1 cellular context compared by ENCODE assay signal in genomic region chr16:19067349-19068236, GRCh38.
TF ChIP-seq lines count a peak whose summit lies in the region.

TSS of gene COQ7 (plus strand) at chr16:19067614. CDS start at chr16:19067665, 51 bp downstream.

TF ChIP-seq in HepG2, 621 proteins besides CTCF, POLR2A, EP300 and RAD21 (continued from another document and continues in another):
- TF ChIP-seq, protein P1, sequence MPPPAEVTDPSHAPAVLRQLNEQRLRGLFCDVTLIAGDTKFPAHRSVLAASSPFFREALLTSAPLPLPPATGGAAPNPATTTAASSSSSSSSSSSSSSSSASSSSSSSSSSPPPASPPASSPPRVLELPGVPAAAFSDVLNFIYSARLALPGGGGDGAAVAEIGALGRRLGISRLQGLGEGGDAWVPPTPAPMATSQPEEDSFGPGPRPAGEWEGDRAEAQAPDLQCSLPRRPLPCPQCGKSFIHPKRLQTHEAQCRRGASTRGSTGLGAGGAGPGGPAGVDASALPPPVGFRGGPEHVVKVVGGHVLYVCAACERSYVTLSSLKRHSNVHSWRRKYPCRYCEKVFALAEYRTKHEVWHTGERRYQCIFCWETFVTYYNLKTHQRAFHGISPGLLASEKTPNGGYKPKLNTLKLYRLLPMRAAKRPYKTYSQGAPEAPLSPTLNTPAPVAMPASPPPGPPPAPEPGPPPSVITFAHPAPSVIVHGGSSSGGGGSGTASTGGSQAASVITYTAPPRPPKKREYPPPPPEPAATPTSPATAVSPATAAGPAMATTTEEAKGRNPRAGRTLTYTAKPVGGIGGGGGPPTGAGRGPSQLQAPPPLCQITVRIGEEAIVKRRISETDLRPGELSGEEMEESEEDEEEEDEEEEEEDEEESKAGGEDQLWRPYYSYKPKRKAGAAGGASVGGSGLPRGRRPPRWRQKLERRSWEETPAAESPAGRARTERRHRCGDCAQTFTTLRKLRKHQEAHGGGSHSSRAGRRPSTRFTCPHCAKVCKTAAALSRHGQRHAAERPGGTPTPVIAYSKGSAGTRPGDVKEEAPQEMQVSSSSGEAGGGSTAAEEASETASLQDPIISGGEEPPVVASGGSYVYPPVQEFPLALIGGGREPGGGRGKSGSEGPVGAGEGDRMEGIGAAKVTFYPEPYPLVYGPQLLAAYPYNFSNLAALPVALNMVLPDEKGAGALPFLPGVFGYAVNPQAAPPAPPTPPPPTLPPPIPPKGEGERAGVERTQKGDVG (CRISPR knock-in tag; IDR thresholded peaks at IDR 0.05; ENCODE audit: borderline replicate concordance), result peak; percentile 29; the same call in 1 of the 2 replicates
- TF ChIP-seq YY1 (IDR thresholded peaks at IDR 0.05; ENCODE audit: insufficient read depth, insufficient replicate concordance, low read depth, low read length) (peak; percentile 42), ZNF616 (CRISPR knock-in tag; IDR thresholded peaks at IDR 0.05; ENCODE audit: low read depth) (no peak), POLR2AphosphoS2 (IDR thresholded peaks at IDR 0.05; ENCODE audit: low read depth, low read length) (peak; percentile 95; the same call in 1 of the 2 replicates), ZNF205 (CRISPR knock-in tag; IDR thresholded peaks at IDR 0.05) (no peak; the same call in 1 of the 2 replicates), ZNF224 (CRISPR knock-in tag; IDR thresholded peaks at IDR 0.05) (peak; percentile 86), SMAD9 (CRISPR knock-in tag; IDR thresholded peaks at IDR 0.05) (no peak), KDM3A (CRISPR knock-in tag; IDR thresholded peaks at IDR 0.05; ENCODE audit: low read depth) (no peak; the same call in 1 of the 2 replicates), CEBPG (CRISPR knock-in tag; IDR thresholded peaks at IDR 0.05) (peak; percentile 97), GFI1 (CRISPR knock-in tag; IDR thresholded peaks at IDR 0.05; ENCODE audit: borderline replicate concordance) (peak; percentile 64; the same call in 1 of the 2 replicates), ZSCAN21 (CRISPR knock-in tag; IDR thresholded peaks at IDR 0.05; ENCODE audit: borderline replicate concordance) (peak; percentile 33; the same call in 1 of the 2 replicates), TCF12 (IDR thresholded peaks at IDR 0.05) (no peak), TCF12 (CRISPR knock-in tag; IDR thresholded peaks at IDR 0.05) (0 out of 2 replicates have a peak, but pooled peaks have one; percentile 14), PLRG1 (conservative IDR thresholded peaks at IDR 0.05) (no peak), ZNF674 (CRISPR knock-in tag; IDR thresholded peaks at IDR 0.05; ENCODE audit: low read depth) (no peak), TAF1 (CRISPR knock-in tag; IDR thresholded peaks at IDR 0.05) (peak; percentile 57), SATB2 (CRISPR knock-in tag; IDR thresholded peaks at IDR 0.05) (peak; percentile 63; the same call in 1 of the 2 replicates), ZNF274 (CRISPR knock-in tag; IDR thresholded peaks at IDR 0.05) (peak; percentile 67; the same call in 1 of the 2 replicates), ZSCAN25 (CRISPR knock-in tag; IDR thresholded peaks at IDR 0.05) (no peak; the same call in 1 of the 2 replicates), ZNF619 (CRISPR knock-in tag; IDR thresholded peaks at IDR 0.05) (no peak), CHCHD3 (CRISPR knock-in tag; IDR thresholded peaks at IDR 0.05) (peak; percentile 87; the same call in 1 of the 2 replicates), ZNF552 (CRISPR knock-in tag; IDR thresholded peaks at IDR 0.05; ENCODE audit: borderline replicate concordance) (0 out of 2 replicates have a peak, but pooled peaks have one; percentile 57), PITX1 (CRISPR knock-in tag; IDR thresholded peaks at IDR 0.05) (peak; percentile 56; the same call in 1 of the 2 replicates), ZNF775 (CRISPR knock-in tag; IDR thresholded peaks at IDR 0.05; ENCODE audit: borderline replicate concordance) (no peak), ZKSCAN1 (IDR thresholded peaks at IDR 0.05; ENCODE audit: low read length) (0 out of 2 replicates have a peak, but pooled peaks have one; percentile 47), FOSL1 (CRISPR knock-in tag; IDR thresholded peaks at IDR 0.05; ENCODE audit: borderline replicate concordance) (no peak; the same call in 1 of the 2 replicates), PPARG (CRISPR knock-in tag; conservative IDR thresholded peaks at IDR 0.05) (peak; percentile 70), ZNF749 (CRISPR knock-in tag; IDR thresholded peaks at IDR 0.05; ENCODE audit: borderline replicate concordance) (peak; percentile 67; the same call in 1 of the 2 replicates), REPIN1 (CRISPR knock-in tag; IDR thresholded peaks at IDR 0.05; ENCODE audit: borderline replicate concordance, low read depth) (peak; percentile 92; the same call in 1 of the 2 replicates), PBX2 (CRISPR knock-in tag; IDR thresholded peaks at IDR 0.05) (peak; percentile 99), HNF4A (CRISPR knock-in tag; IDR thresholded peaks at IDR 0.05) (peak; percentile 55), HMG20A (CRISPR knock-in tag; IDR thresholded peaks at IDR 0.05; ENCODE audit: borderline replicate concordance) (no peak), FOXK2 (IDR thresholded peaks at IDR 0.05) (0 out of 2 replicates have a peak, but pooled peaks have one; percentile 40), HNF4G (IDR thresholded peaks at IDR 0.05; ENCODE audit: borderline replicate concordance, low read depth, low read length) (no peak), HNF4G (CRISPR knock-in tag; IDR thresholded peaks at IDR 0.05; ENCODE audit: borderline replicate concordance, low read depth) (peak; percentile 38; the same call in 1 of the 2 replicates), ZNF839 (CRISPR knock-in tag; IDR thresholded peaks at IDR 0.05; ENCODE audit: borderline replicate concordance) (peak; percentile 89), SRSF4 (IDR thresholded peaks at IDR 0.05; ENCODE audit: low read depth, low read length, poor library complexity, severe bottlenecking) (no peak), ZNF513 (CRISPR knock-in tag; conservative IDR thresholded peaks at IDR 0.05) (0 out of 2 replicates have a peak, but pooled peaks have one; percentile 74), AGO2 (optimal IDR thresholded peaks at IDR 0.05; ENCODE audit: low read depth, low read length) (peak; percentile 97), MTF2 (CRISPR knock-in tag; IDR thresholded peaks at IDR 0.05; ENCODE audit: borderline replicate concordance) (peak; percentile 89; the same call in 1 of the 2 replicates), NCOA2 (CRISPR knock-in tag; IDR thresholded peaks at IDR 0.05) (peak; percentile 31), ZNF20 (CRISPR knock-in tag; IDR thresholded peaks at IDR 0.05) (no peak), ZNF772 (CRISPR knock-in tag; IDR thresholded peaks at IDR 0.05) (peak; percentile 98; the same call in 1 of the 2 replicates), ZNF878 (CRISPR knock-in tag; IDR thresholded peaks at IDR 0.05) (peak; percentile 44; the same call in 1 of the 2 replicates), MTERF4 (CRISPR knock-in tag; IDR thresholded peaks at IDR 0.05) (peak; percentile 77; the same call in 1 of the 2 replicates)
- TF ChIP-seq, protein P2, sequence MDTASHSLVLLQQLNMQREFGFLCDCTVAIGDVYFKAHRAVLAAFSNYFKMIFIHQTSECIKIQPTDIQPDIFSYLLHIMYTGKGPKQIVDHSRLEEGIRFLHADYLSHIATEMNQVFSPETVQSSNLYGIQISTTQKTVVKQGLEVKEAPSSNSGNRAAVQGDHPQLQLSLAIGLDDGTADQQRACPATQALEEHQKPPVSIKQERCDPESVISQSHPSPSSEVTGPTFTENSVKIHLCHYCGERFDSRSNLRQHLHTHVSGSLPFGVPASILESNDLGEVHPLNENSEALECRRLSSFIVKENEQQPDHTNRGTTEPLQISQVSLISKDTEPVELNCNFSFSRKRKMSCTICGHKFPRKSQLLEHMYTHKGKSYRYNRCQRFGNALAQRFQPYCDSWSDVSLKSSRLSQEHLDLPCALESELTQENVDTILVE (CRISPR knock-in tag; IDR thresholded peaks at IDR 0.05), result peak; percentile 59
- TF ChIP-seq, protein P3, sequence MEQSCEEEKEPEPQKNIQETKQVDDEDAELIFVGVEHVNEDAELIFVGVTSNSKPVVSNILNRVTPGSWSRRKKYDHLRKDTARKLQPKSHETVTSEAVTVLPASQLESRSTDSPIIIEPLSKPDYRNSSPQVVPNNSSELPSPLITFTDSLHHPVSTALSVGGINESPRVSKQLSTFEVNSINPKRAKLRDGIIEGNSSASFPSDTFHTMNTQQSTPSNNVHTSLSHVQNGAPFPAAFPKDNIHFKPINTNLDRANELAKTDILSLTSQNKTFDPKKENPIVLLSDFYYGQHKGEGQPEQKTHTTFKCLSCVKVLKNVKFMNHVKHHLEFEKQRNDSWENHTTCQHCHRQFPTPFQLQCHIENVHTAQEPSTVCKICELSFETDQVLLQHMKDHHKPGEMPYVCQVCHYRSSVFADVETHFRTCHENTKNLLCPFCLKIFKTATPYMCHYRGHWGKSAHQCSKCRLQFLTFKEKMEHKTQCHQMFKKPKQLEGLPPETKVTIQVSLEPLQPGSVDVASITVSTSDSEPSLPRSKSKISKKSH (CRISPR knock-in tag; IDR thresholded peaks at IDR 0.05; ENCODE audit: borderline replicate concordance), result peak; percentile 79; the same call in 1 of the 2 replicates
- TF ChIP-seq, protein P4, sequence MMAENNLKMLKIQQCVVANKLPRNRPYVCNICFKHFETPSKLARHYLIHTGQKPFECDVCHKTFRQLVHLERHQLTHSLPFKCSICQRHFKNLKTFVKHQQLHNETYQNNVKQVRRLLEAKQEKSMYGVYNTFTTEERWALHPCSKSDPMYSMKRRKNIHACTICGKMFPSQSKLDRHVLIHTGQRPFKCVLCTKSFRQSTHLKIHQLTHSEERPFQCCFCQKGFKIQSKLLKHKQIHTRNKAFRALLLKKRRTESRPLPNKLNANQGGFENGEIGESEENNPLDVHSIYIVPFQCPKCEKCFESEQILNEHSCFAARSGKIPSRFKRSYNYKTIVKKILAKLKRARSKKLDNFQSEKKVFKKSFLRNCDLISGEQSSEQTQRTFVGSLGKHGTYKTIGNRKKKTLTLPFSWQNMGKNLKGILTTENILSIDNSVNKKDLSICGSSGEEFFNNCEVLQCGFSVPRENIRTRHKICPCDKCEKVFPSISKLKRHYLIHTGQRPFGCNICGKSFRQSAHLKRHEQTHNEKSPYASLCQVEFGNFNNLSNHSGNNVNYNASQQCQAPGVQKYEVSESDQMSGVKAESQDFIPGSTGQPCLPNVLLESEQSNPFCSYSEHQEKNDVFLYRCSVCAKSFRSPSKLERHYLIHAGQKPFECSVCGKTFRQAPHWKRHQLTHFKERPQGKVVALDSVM (CRISPR knock-in tag; IDR thresholded peaks at IDR 0.05), result no peak
- TF ChIP-seq, protein P5, sequence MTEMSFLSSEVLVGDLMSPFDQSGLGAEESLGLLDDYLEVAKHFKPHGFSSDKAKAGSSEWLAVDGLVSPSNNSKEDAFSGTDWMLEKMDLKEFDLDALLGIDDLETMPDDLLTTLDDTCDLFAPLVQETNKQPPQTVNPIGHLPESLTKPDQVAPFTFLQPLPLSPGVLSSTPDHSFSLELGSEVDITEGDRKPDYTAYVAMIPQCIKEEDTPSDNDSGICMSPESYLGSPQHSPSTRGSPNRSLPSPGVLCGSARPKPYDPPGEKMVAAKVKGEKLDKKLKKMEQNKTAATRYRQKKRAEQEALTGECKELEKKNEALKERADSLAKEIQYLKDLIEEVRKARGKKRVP (CRISPR knock-in tag; IDR thresholded peaks at IDR 0.05), result peak; percentile 26 to 95; a peak in 2 of 4 replicates
- TF ChIP-seq, protein P6, sequence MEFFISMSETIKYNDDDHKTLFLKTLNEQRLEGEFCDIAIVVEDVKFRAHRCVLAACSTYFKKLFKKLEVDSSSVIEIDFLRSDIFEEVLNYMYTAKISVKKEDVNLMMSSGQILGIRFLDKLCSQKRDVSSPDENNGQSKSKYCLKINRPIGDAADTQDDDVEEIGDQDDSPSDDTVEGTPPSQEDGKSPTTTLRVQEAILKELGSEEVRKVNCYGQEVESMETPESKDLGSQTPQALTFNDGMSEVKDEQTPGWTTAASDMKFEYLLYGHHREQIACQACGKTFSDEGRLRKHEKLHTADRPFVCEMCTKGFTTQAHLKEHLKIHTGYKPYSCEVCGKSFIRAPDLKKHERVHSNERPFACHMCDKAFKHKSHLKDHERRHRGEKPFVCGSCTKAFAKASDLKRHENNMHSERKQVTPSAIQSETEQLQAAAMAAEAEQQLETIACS (CRISPR knock-in tag; IDR thresholded peaks at IDR 0.05), result peak; percentile 58
- TF ChIP-seq, protein P7, sequence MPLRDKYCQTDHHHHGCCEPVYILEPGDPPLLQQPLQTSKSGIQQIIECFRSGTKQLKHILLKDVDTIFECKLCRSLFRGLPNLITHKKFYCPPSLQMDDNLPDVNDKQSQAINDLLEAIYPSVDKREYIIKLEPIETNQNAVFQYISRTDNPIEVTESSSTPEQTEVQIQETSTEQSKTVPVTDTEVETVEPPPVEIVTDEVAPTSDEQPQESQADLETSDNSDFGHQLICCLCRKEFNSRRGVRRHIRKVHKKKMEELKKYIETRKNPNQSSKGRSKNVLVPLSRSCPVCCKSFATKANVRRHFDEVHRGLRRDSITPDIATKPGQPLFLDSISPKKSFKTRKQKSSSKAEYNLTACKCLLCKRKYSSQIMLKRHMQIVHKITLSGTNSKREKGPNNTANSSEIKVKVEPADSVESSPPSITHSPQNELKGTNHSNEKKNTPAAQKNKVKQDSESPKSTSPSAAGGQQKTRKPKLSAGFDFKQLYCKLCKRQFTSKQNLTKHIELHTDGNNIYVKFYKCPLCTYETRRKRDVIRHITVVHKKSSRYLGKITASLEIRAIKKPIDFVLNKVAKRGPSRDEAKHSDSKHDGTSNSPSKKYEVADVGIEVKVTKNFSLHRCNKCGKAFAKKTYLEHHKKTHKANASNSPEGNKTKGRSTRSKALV (CRISPR knock-in tag; IDR thresholded peaks at IDR 0.05), result no peak; the same call in 1 of the 2 replicates
